8 cellular contexts compared by ENCODE assay signal in genomic region chr4:26859762-26860156, GRCh38. TPM values are rescaled to one million over a fixed set of nuclear protein-coding genes. Genes with fewer than 3 reads are reported as not detected.
DNase-seq lines count a peak whose midpoint lies in the region; ATAC-seq and TF ChIP-seq lines count a peak whose summit lies in the region.

No MANE protein-coding gene starts in this region.

- intact Hi-C loops in CD14-positive monocyte (cut with micrococcal nuclease) = no loop called here
- intact Hi-C loops in colonic mucosa (cut with DNase I) = loop anchor here (10.0 kb wide), 1 partner anchor 145 kb away; no protein-coding TSS in a partner anchor

- no peak for TF ChIP-seq CTCF in CD14-positive monocyte (IDR thresholded peaks at IDR 0.05)
- no peak for TF ChIP-seq CTCF in colonic mucosa (IDR thresholded peaks at IDR 0.05)
- TF ChIP-seq CTCF in nephron (IDR thresholded peaks at IDR 0.05; ENCODE audit: unreplicated experiment in 3 of 3) = no peak

- H3K9me3 ChIP-seq in MG63 = no peaks in the 10 kb centered on the region
- H3K9me3 ChIP-seq in colonic mucosa = no peaks in the 10 kb centered on the region

- H3K9ac ChIP-seq in colonic mucosa (ENCODE audit: low read depth in 2 of 2, low read length in 2 of 2) = peak overlapping the region in 1 of 2 donors; percentile 92

- H3K27me3 ChIP-seq in MG63 (no peaks in the 10 kb centered on the region), colonic mucosa (no peaks in the 10 kb centered on the region)

- ATAC-seq in HG03571 (IDR thresholded peaks at IDR 0.05; ENCODE audit: unreplicated experiment) (no peak), HG03565 (IDR thresholded peaks at IDR 0.05; ENCODE audit: unreplicated experiment) (no peak)

- H3K27ac Mint-ChIP-seq in CD14-positive monocyte = peak overlapping the region in 5 of 7 donors; percentile 87 to 97 (median 95)
- H3K27ac Mint-ChIP-seq in nephron = peak overlapping the region; percentile 91 to 94 (median 92)

- H3K4me3 Mint-ChIP-seq in CD14-positive monocyte (peak overlapping the region; percentile 95 to 97), nephron (peak overlapping the region; percentile 91 to 94 (median 93))

- H3K36me3 Mint-ChIP-seq in CD14-positive monocyte = no peaks in the 10 kb centered on the region
- H3K36me3 Mint-ChIP-seq in nephron (ENCODE audit: low read depth) = no peaks in the 10 kb centered on the region

- no peak for DNase-seq in CD14-positive monocyte (ENCODE audit: low spot score)
- DNase-seq in MG63 = no peak
- DNase-seq in colonic mucosa = peak; percentile 41
- no peak for DNase-seq in cortex of kidney (lab: John Stamatoyannopoulos, UW)
- DNase-seq in medulla oblongata (ENCODE audit: extremely low spot score) = no peak

- H3K4me3 ChIP-seq in MG63 (peak overlapping the region; percentile 55), colonic mucosa (peak overlapping the region; percentile 67)

- peaks cover 7% of the 10 kb centered on the region for H3K4me1 ChIP-seq in colonic mucosa

- H3K36me3 ChIP-seq in MG63 (no peaks in the 10 kb centered on the region), colonic mucosa (no peaks in the 10 kb centered on the region)

- peaks cover 0 to under 1% (median 0%) of the 10 kb centered on the region in 3 donors for H3K27me3 Mint-ChIP-seq in CD14-positive monocyte (ENCODE audit: low read depth in 3 of 3)
- H3K27me3 Mint-ChIP-seq in nephron (ENCODE audit: low read depth) = no peaks in the 10 kb centered on the region

- H3K9me3 Mint-ChIP-seq in CD14-positive monocyte = no peaks in the 10 kb centered on the region
- no peaks in the 10 kb centered on the region for H3K9me3 Mint-ChIP-seq in nephron

- H3K27ac ChIP-seq in colonic mucosa = peak overlapping the region; percentile 97

- H3K4me1 Mint-ChIP-seq in CD14-positive monocyte (peaks cover 47% of the 10 kb centered on the region), nephron (peaks cover 52% of the 10 kb centered on the region)

RNA-seq across cellular contexts. Expression of gene STIM2, which starts 0.9 kb away (rescaled TPM):
- polyA plus RNA-seq in CD14-positive monocyte = 1 to 10 TPM; 8.6 to 8.8 TPM
- 15.7 and 19.7 TPM in 2 replicates for total RNA-seq in MG63 (2014; rRNA removed; shearing (Covaris generic); ENCODE audit: low replicate concordance)
- 10 to 100 TPM; 20.7 to 30.3 TPM for total RNA-seq in colonic mucosa
